18 cellular contexts compared by ENCODE assay signal in genomic region chr17:43365356-43365755, GRCh38. TPM values are rescaled to one million over a fixed set of nuclear protein-coding genes. Genes with fewer than 3 reads are reported as not detected.
DNase-seq lines count a peak whose midpoint lies in the region; ATAC-seq, FAIRE-seq and TF ChIP-seq lines count a peak whose summit lies in the region.
"Had no signal": no experiment of that assay in that cellular context is flagged by ENCODE, and none has a peak within 500 bp of the region (broad histone marks: within the 10 kb centered on the region; RNA-seq: fewer than 3 reads in every experiment).

No MANE protein-coding gene starts in this region.

- H2BK15ac ChIP-seq in H9 (ENCODE audit: low read depth, low read length), result no peak overlapping the region

- H3K4ac ChIP-seq in H9 (ENCODE audit: low read depth, low read length), result no peak overlapping the region

- DNase-seq in DMS53 (lab: John Stamatoyannopoulos, UW), result peak; percentile 30
- no peak for DNase-seq in DMS53 treated with DMSO at 0.1 percent for 48 hours (lab: John Stamatoyannopoulos, UW; ENCODE audit: unreplicated experiment)
- no peak for DNase-seq in H9
- no peak for DNase-seq in GM12878 (ENCODE audit: low read depth, low spot score)
- no peak for DNase-seq in naive B cell
- no peak for DNase-seq in nucleus accumbens (lab: John Stamatoyannopoulos, UW)
- DNase-seq in COR-L47 (lab: John Stamatoyannopoulos, UW), result no peak
- DNase-seq: activated CD4-positive, alpha-beta T cell treated with anti-CD3 and anti-CD28 coated beads for 36 hours; caudate nucleus; MG63; NCI-H2171; stimulated activated CD4-positive, alpha-beta T cell treated with anti-CD3 and anti-CD28 coated beads, Interleukin-12 subunit alpha, Interleukin-12 subunit beta, amount 100 ng/mL, for 4 hours had no signal

- no peaks in the 10 kb centered on the region; the same call in 1 of the 2 replicates for H3K27me3 ChIP-seq in H9 (ENCODE audit: insufficient read depth, low read length)
- H3K27me3 ChIP-seq in GM12878 (replicated peaks in 1 of 2; ENCODE audit: control insufficient read depth in 2 of 2, insufficient read depth in 2 of 2, low read length in 1 of 2), result no peaks in the 10 kb centered on the region
- H3K27me3 ChIP-seq: MG63, ovary had no signal

- no peaks in the 10 kb centered on the region for H3K36me3 ChIP-seq in GM12878 (ENCODE audit: control insufficient read depth in 2 of 2, insufficient read depth in 2 of 2, low read length in 1 of 2)
- H3K36me3 ChIP-seq: MG63, ovary, thoracic aorta had no signal

- H3K4me1 Mint-ChIP-seq in H9, result peaks cover 39 to 46% of the 10 kb centered on the region in 2 experiments
- peaks cover 48 to 57% (median 49%) of the 10 kb centered on the region in 3 donors for H3K4me1 Mint-ChIP-seq in naive B cell

- H2AK5ac ChIP-seq in H9 (ENCODE audit: insufficient read length, low read length), result no peak overlapping the region

- no peak overlapping the region for H3K27ac Mint-ChIP-seq in H9
- H3K27ac Mint-ChIP-seq in naive B cell, result peak overlapping the region in 5 of 6 donors; percentile 21 to 72 (median 45)

- H3K4me3 ChIP-seq in GM12878, result no peak overlapping the region
- H3K4me3 ChIP-seq: MG63, ovary, thoracic aorta had no signal

- H4K5ac ChIP-seq in H9 (ENCODE audit: insufficient read length, low read depth, low read length), result no peak overlapping the region

- H3K9ac ChIP-seq in H9 (ENCODE audit: extremely low read depth, insufficient read length, low read length) (no peak overlapping the region), GM12878 (ENCODE audit: control insufficient read depth, insufficient read depth, low read length) (no peak overlapping the region)

- CTCF ChIA-PET in GM12878 (lab: Yijun Ruan, JAX), result no interaction called here

- no peaks in the 10 kb centered on the region for H3K9me3 ChIP-seq in H9 (ENCODE audit: control insufficient read depth, low read depth, low read length)
- H3K9me3 ChIP-seq in GM12878 (replicated peaks; ENCODE audit: control insufficient read depth, insufficient read depth, low read length), result no peaks in the 10 kb centered on the region
- H3K9me3 ChIP-seq: MG63, ovary, thoracic aorta had no signal

- in situ Hi-C loops in GM12878 (cut with MboI), result loop anchor here (25.0 kb wide), 1 partner anchor 1678 kb away; the partner anchor contains the start of gene EIF1

- H3K36me3 Mint-ChIP-seq in H9 (ENCODE audit: insufficient read depth in 1 of 3, low read depth in 3 of 3) (peaks cover 1 to 27% (median 16%) of the 10 kb centered on the region in 3 experiments), naive B cell (peaks cover 0 to 8% of the 10 kb centered on the region in 2 donors)

- RAD21 ChIA-PET in GM12878 (lab: Charles Lee; ENCODE audit: unreplicated experiment), result no interaction called here

- no peak overlapping the region; a peak in 1 of 5 replicates for H3K4me3 Mint-ChIP-seq in H9
- H3K4me3 Mint-ChIP-seq in naive B cell, result peak overlapping the region in 1 of 8 donors; percentile 95
- H3K4me3 Mint-ChIP-seq: activated CD4-positive, alpha-beta T cell treated with anti-CD3 and anti-CD28 coated beads for 36 hours had no signal

- no peak overlapping the region for H3K4me2 ChIP-seq in H9 (ENCODE audit: insufficient read depth, insufficient read length, low read length)
- H3K4me2 ChIP-seq in GM12878 (ENCODE audit: control insufficient read depth, insufficient read depth), result no peak overlapping the region

- H3K18ac ChIP-seq in H9 (ENCODE audit: insufficient read length, low read depth, low read length), result no peak overlapping the region

- TF ChIP-seq RAD21 in GM12878 (IDR thresholded peaks at IDR 0.05; ENCODE audit: insufficient read depth, low read depth, low read length), result no peak

- FAIRE-seq in GM12878 (lab: Jason Lieb, UNC), result no peak
- FAIRE-seq: A204.1, H54 had no signal

- SMC1A ChIA-PET in GM12878 (lab: Charles Lee; ENCODE audit: uncharacterized antibody, unreplicated experiment), result no interaction called here

- BruUV-seq in GM12878 (replicated peaks; lab: Mats Ljungman, UMichigan), result no TSS peak

- TF ChIP-seq EP300 in GM12878 (IDR thresholded peaks at IDR 0.05; ENCODE audit: borderline replicate concordance in 1 of 2, control insufficient read depth in 1 of 2, low read depth in 2 of 2, low read length in 2 of 2), result no peak

- TF ChIP-seq POLR2A in GM12878 (IDR thresholded peaks at IDR 0.05; ENCODE audit: low read depth, low read length), result no peak

- POLR2A ChIA-PET in GM12878 (lab: Charles Lee), result no interaction called here

- H3K27me3 Mint-ChIP-seq in H9 (ENCODE audit: low read depth) (peaks cover 28% of the 10 kb centered on the region), naive B cell (peaks cover 0 to 7% (median 6%) of the 10 kb centered on the region in 3 donors)

- H3K4me1 ChIP-seq in H9 (ENCODE audit: insufficient read depth, low read length) (peaks cover 2% of the 10 kb centered on the region; the same call in 1 of the 2 replicates), GM12878 (ENCODE audit: control insufficient read depth, insufficient read depth, low read length) (peaks cover 25% of the 10 kb centered on the region)

- no CpG with 5 or more reads among the region's 4 CpGs for WGBS in H9 (ENCODE audit: extremely low coverage, insufficient read length, low lambda C conversion rate)
- WGBS in GM12878 (ENCODE audit: insufficient coverage, insufficient replicate concordance, low lambda C conversion rate, missing lambda C conversion rate), result 81% methylated on average over 4 of the region's 4 CpGs

- no peaks in the 10 kb centered on the region for H3K79me1 ChIP-seq in H9 (ENCODE audit: insufficient read depth, low read depth, low read length, poor library complexity, severe bottlenecking)

- peaks cover 10% of the 10 kb centered on the region for H3K23me2 ChIP-seq in H9 (ENCODE audit: insufficient read length, low read depth, low read length, poor library complexity, severe bottlenecking)

- no peak overlapping the region for H3K14ac ChIP-seq in H9 (ENCODE audit: insufficient read depth, low read length)

- no peak overlapping the region for H2BK5ac ChIP-seq in H9 (ENCODE audit: insufficient read length, low read length)

- no peak overlapping the region for H2BK20ac ChIP-seq in H9 (ENCODE audit: low read depth, low read length, poor library complexity, severe bottlenecking)

- H4K8ac ChIP-seq in H9 (replicated peaks; ENCODE audit: insufficient read length, low read depth, low read length), result no peak overlapping the region

- H3K27ac ChIP-seq in H9 (ENCODE audit: insufficient read length, low read depth, low read length) (no peak overlapping the region), GM12878 (ENCODE audit: control insufficient read depth, insufficient read depth) (no peak overlapping the region)
- H3K27ac ChIP-seq: ovary, thoracic aorta had no signal

- no peaks in the 10 kb centered on the region for H4K20me1 ChIP-seq in H9 (ENCODE audit: control insufficient read depth, insufficient read depth, insufficient read length)
- H4K20me1 ChIP-seq in GM12878 (ENCODE audit: control insufficient read depth, insufficient read depth), result no peaks in the 10 kb centered on the region

- no peak overlapping the region for H3K23ac ChIP-seq in H9 (ENCODE audit: insufficient read length, low read depth, low read length)

- peaks cover under 1 to 19% of the 10 kb centered on the region in 2 experiments for H3K9me3 Mint-ChIP-seq in H9
- H3K9me3 Mint-ChIP-seq in naive B cell, result peaks cover 0 to 5% (median 2%) of the 10 kb centered on the region in 7 donors
- H3K9me3 Mint-ChIP-seq: activated T-helper 2 cell treated with anti-CD3 and anti-CD28 coated beads, Interferon-gamma antibody, Interleukin-2, Interleukin-4, amounts not matched to agents 10 μg/mL and 5 μg/mL and 100 μg/mL, durations not matched to agents 14 hours and 24 hours and 36 hours had no signal

- no peak overlapping the region for H3K56ac ChIP-seq in H9 (ENCODE audit: insufficient read length, low read depth, low read length)

- TF ChIP-seq CTCF in H9 (conservative IDR thresholded peaks at IDR 0.05) (peak; percentile 42), GM12878 (IDR thresholded peaks at IDR 0.05 in 2 of 3, conservative IDR thresholded peaks at IDR 0.05 in 1 of 3; ENCODE audit: control insufficient read depth in 2 of 3, extremely low read depth in 1 of 3, insufficient read depth in 1 of 3, low read depth in 3 of 3, low read length in 3 of 3) (0 out of 6 replicates have a peak, but pooled peaks of 2 of the 3 experiments have one; percentile 14 to 20)

- no peak overlapping the region for H2BK120ac ChIP-seq in H9 (ENCODE audit: low read depth, low read length, poor library complexity, severe bottlenecking)

- ATAC-seq in GM12878, result no peak
- no peak for ATAC-seq in naive B cell (ENCODE audit: low read depth in 2 of 2)
- ATAC-seq in GM18907 (IDR thresholded peaks at IDR 0.05; ENCODE audit: unreplicated experiment), result no peak
- ATAC-seq: activated CD4-positive, alpha-beta T cell treated with anti-CD3 and anti-CD28 coated beads for 36 hours had no signal

- H3K79me2 ChIP-seq in H9 (ENCODE audit: insufficient read depth, low read length) (no peaks in the 10 kb centered on the region), GM12878 (ENCODE audit: control insufficient read depth, insufficient read depth, low read length) (peaks cover 4% of the 10 kb centered on the region; the same call in 1 of the 2 replicates)

- no peak overlapping the region for H2BK12ac ChIP-seq in H9 (ENCODE audit: insufficient read length, low read depth, low read length)

- H3T11ph ChIP-seq in H9 (ENCODE audit: low read length), result no peak overlapping the region

- H2AFZ ChIP-seq in H9 (ENCODE audit: low read length), result no peak overlapping the region
- no peak overlapping the region for H2AFZ ChIP-seq in GM12878 (ENCODE audit: control insufficient read depth, low read depth, low read length)

- intact Hi-C loops in GM12878 (cut with micrococcal nuclease; ENCODE audit: unreplicated experiment), result no loop called here

- no peak overlapping the region for H4K91ac ChIP-seq in H9 (ENCODE audit: insufficient read length, low read depth, low read length)

RNA-seq across cellular contexts. Expression of gene ARL4D, which starts 33.4 kb away (rescaled TPM):
- total RNA-seq in H9 (2021) (6.2 and 6.4 TPM in 2 replicates), GM12878 (2014; rRNA removed) (0.90 and 1.2 TPM in 2 replicates), GM12878 (2014; rRNA removed; fragmentation: Illumina TruSeq; extraction: Trizol) (0.18 and 0.72 TPM in 2 replicates), GM12878 (2021) (1.2 and 1.5 TPM in 2 replicates)
- 0.63 and 1.2 TPM in 2 replicates for total RNA-seq in GM12878 (2013; cell fraction: nucleolus; rRNA removed)
- polyA plus RNA-seq in GM12878 (2011; ENCODE audit: low read depth), result 0.26 TPM
- polyA plus RNA-seq in GM12878 (2011; rRNA removed) (0.10 and 0.13 TPM in 2 replicates), GM12878 (2014; fragmentation: Illumina TruSeq; extraction: Trizol) (0.14 and 0.79 TPM in 2 replicates), GM12878 (2014; fragmentation: Nextera tagmentation; extraction: Ambion mirVana) (under 1 TPM; 0.13 to 0.60 TPM), GM12878 (2014; rRNA removed) (1.4 and 1.5 TPM in 2 replicates), GM12878 (2016; fragmentation: Nextera tagmentation; extraction: Ambion mirVana) (under 1 TPM; 0.60 to 0.82 TPM), naive B cell (ENCODE audit: low read depth in 6 of 6) (1 to 10 TPM; 1.4 to 5.7 (median 3.8) TPM)
- 0.24 and 0.28 TPM in 2 replicates for polyA plus RNA-seq in GM12878 (2011; cell fraction: cytosol; rRNA removed)
- 0.18 and 0.19 TPM in 2 replicates for polyA plus RNA-seq in GM12878 (2011; cell fraction: nucleus; rRNA removed)
- polyA plus RNA-seq in GM12878 (2012), result 1.1 TPM in 2 replicates
- polyA minus RNA-seq in GM12878 (2011; rRNA and poly(A)+ RNA removed), result 0.15 and 0.29 TPM in 2 replicates
- polyA minus RNA-seq in GM12878 (2011; cell fraction: cytosol; rRNA and poly(A)+ RNA removed), result 0.52 TPM in 1 of 2 replicates, not detected in the other
- 0.36 and 0.38 TPM in 2 replicates for polyA minus RNA-seq in GM12878 (2011; cell fraction: nucleus; rRNA and poly(A)+ RNA removed)

Comparison
In these comparisons a context has a peak if more than half of its experiments do, and no peak if none do; other contexts are left out.
1. H3K27ac Mint-ChIP-seq: peak in naive B cell (5 of 6); none in H9 (0 of 3).